Comparison of ENCODE assay signal across 1 cellular context in the genomic region with DNA sequence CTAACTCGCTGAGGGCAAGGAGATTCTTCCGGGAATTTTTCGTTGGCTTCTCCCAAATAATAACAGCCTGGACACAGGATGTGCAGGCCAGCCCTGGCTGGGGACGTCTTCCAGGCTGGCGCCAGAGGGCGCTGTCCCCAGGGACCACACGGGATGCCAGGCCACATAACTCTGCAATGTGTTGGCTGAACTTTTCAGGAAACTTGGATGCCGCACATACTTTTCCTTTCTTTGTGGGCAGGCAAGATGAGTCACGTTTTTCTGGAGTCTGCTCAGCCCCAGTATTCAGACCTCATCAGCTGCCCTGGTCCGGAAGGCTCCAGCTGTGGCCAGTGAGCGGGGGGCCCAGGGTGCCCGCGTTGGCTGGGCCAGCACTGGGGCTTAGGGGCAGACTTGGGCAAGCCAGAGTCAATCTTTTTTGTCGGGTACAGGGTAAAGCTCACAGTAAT.
A peak's percentile ranks its signal among the peaks of the same experiment; 100 is the strongest.
TF ChIP-seq lines count a peak whose summit lies in the region.

No MANE protein-coding gene starts in this region.

TF ChIP-seq in H1, 55 proteins besides CTCF, POLR2A, EP300 and RAD21:
- TF ChIP-seq RXRA (IDR thresholded peaks at IDR 0.05; ENCODE audit: insufficient read depth, low read depth, low read length): 0 out of 2 replicates have a peak, but pooled peaks have one; percentile 29
- TF ChIP-seq, protein P1, sequence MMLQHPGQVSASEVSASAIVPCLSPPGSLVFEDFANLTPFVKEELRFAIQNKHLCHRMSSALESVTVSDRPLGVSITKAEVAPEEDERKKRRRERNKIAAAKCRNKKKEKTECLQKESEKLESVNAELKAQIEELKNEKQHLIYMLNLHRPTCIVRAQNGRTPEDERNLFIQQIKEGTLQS (IDR thresholded peaks at IDR 0.05; ENCODE audit: insufficient read depth, low read depth, low read length): 0 out of 2 replicates have a peak, but pooled peaks have one; percentile 49
- TF ChIP-seq MAFK (IDR thresholded peaks at IDR 0.05; ENCODE audit: low read depth, low read length): no peak; the same call in 1 of the 2 replicates
- TF ChIP-seq SP2 (IDR thresholded peaks at IDR 0.05; ENCODE audit: low read length): no peak
- TF ChIP-seq HDAC2 (IDR thresholded peaks at IDR 0.05; ENCODE audit: borderline replicate concordance in 1 of 2, low read depth in 2 of 2, low read length in 2 of 2): peak in 1 of 2 experiments; percentile 67; a peak in 1 of 4 replicates
- TF ChIP-seq JUN (IDR thresholded peaks at IDR 0.05; ENCODE audit: low read depth, low read length): peak; percentile 95
- peak; percentile 78; the same call in 1 of the 2 replicates for TF ChIP-seq SP1 (IDR thresholded peaks at IDR 0.05; ENCODE audit: low read depth, low read length)
- TF ChIP-seq JUND (IDR thresholded peaks at IDR 0.05; ENCODE audit: low read length): peak; percentile 97
- no peak for TF ChIP-seq RNF2 (IDR thresholded peaks at IDR 0.05; ENCODE audit: borderline replicate concordance, low read depth, low read length, missing control alignments, poor library complexity, severe bottlenecking)
- peak; percentile 16; the same call in 1 of the 2 replicates for TF ChIP-seq KDM1A (IDR thresholded peaks at IDR 0.05; ENCODE audit: borderline replicate concordance, low read length)
- peak; percentile 64 for TF ChIP-seq EGR1 (IDR thresholded peaks at IDR 0.05; ENCODE audit: borderline replicate concordance, low read depth, low read length)
- TF ChIP-seq TAF7 (optimal IDR thresholded peaks at IDR 0.05; ENCODE audit: borderline replicate concordance, low read depth, low read length): peak; percentile 27
- no peak for TF ChIP-seq SIRT6 (IDR thresholded peaks at IDR 0.05; ENCODE audit: low read length)
- no peak for TF ChIP-seq SAP30 (IDR thresholded peaks at IDR 0.05; ENCODE audit: insufficient read depth, insufficient replicate concordance, low read length)
- no peak for TF ChIP-seq POU5F1 (IDR thresholded peaks at IDR 0.05; ENCODE audit: low read depth, low read length)
- peak; percentile 45 for TF ChIP-seq CREB1 (IDR thresholded peaks at IDR 0.05)
- no peak for TF ChIP-seq CHD2 (IDR thresholded peaks at IDR 0.05; ENCODE audit: low read length)
- TF ChIP-seq KDM5A (IDR thresholded peaks at IDR 0.05; ENCODE audit: low read length): no peak
- TF ChIP-seq TCF12 (IDR thresholded peaks at IDR 0.05; ENCODE audit: low read depth, low read length): 0 out of 2 replicates have a peak, but pooled peaks have one; percentile 9
- TF ChIP-seq SP4 (IDR thresholded peaks at IDR 0.05; ENCODE audit: low read length): 0 out of 2 replicates have a peak, but pooled peaks have one; percentile 45
- TF ChIP-seq, protein P2, sequence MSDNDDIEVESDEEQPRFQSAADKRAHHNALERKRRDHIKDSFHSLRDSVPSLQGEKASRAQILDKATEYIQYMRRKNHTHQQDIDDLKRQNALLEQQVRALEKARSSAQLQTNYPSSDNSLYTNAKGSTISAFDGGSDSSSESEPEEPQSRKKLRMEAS (IDR thresholded peaks at IDR 0.05): peak; percentile 46; the same call in 1 of the 2 replicates
- TF ChIP-seq, protein P3, sequence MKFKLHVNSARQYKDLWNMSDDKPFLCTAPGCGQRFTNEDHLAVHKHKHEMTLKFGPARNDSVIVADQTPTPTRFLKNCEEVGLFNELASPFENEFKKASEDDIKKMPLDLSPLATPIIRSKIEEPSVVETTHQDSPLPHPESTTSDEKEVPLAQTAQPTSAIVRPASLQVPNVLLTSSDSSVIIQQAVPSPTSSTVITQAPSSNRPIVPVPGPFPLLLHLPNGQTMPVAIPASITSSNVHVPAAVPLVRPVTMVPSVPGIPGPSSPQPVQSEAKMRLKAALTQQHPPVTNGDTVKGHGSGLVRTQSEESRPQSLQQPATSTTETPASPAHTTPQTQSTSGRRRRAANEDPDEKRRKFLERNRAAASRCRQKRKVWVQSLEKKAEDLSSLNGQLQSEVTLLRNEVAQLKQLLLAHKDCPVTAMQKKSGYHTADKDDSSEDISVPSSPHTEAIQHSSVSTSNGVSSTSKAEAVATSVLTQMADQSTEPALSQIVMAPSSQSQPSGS (IDR thresholded peaks at IDR 0.05; ENCODE audit: low read length): peak; percentile 62; the same call in 1 of the 2 replicates
- TF ChIP-seq, protein P4, sequence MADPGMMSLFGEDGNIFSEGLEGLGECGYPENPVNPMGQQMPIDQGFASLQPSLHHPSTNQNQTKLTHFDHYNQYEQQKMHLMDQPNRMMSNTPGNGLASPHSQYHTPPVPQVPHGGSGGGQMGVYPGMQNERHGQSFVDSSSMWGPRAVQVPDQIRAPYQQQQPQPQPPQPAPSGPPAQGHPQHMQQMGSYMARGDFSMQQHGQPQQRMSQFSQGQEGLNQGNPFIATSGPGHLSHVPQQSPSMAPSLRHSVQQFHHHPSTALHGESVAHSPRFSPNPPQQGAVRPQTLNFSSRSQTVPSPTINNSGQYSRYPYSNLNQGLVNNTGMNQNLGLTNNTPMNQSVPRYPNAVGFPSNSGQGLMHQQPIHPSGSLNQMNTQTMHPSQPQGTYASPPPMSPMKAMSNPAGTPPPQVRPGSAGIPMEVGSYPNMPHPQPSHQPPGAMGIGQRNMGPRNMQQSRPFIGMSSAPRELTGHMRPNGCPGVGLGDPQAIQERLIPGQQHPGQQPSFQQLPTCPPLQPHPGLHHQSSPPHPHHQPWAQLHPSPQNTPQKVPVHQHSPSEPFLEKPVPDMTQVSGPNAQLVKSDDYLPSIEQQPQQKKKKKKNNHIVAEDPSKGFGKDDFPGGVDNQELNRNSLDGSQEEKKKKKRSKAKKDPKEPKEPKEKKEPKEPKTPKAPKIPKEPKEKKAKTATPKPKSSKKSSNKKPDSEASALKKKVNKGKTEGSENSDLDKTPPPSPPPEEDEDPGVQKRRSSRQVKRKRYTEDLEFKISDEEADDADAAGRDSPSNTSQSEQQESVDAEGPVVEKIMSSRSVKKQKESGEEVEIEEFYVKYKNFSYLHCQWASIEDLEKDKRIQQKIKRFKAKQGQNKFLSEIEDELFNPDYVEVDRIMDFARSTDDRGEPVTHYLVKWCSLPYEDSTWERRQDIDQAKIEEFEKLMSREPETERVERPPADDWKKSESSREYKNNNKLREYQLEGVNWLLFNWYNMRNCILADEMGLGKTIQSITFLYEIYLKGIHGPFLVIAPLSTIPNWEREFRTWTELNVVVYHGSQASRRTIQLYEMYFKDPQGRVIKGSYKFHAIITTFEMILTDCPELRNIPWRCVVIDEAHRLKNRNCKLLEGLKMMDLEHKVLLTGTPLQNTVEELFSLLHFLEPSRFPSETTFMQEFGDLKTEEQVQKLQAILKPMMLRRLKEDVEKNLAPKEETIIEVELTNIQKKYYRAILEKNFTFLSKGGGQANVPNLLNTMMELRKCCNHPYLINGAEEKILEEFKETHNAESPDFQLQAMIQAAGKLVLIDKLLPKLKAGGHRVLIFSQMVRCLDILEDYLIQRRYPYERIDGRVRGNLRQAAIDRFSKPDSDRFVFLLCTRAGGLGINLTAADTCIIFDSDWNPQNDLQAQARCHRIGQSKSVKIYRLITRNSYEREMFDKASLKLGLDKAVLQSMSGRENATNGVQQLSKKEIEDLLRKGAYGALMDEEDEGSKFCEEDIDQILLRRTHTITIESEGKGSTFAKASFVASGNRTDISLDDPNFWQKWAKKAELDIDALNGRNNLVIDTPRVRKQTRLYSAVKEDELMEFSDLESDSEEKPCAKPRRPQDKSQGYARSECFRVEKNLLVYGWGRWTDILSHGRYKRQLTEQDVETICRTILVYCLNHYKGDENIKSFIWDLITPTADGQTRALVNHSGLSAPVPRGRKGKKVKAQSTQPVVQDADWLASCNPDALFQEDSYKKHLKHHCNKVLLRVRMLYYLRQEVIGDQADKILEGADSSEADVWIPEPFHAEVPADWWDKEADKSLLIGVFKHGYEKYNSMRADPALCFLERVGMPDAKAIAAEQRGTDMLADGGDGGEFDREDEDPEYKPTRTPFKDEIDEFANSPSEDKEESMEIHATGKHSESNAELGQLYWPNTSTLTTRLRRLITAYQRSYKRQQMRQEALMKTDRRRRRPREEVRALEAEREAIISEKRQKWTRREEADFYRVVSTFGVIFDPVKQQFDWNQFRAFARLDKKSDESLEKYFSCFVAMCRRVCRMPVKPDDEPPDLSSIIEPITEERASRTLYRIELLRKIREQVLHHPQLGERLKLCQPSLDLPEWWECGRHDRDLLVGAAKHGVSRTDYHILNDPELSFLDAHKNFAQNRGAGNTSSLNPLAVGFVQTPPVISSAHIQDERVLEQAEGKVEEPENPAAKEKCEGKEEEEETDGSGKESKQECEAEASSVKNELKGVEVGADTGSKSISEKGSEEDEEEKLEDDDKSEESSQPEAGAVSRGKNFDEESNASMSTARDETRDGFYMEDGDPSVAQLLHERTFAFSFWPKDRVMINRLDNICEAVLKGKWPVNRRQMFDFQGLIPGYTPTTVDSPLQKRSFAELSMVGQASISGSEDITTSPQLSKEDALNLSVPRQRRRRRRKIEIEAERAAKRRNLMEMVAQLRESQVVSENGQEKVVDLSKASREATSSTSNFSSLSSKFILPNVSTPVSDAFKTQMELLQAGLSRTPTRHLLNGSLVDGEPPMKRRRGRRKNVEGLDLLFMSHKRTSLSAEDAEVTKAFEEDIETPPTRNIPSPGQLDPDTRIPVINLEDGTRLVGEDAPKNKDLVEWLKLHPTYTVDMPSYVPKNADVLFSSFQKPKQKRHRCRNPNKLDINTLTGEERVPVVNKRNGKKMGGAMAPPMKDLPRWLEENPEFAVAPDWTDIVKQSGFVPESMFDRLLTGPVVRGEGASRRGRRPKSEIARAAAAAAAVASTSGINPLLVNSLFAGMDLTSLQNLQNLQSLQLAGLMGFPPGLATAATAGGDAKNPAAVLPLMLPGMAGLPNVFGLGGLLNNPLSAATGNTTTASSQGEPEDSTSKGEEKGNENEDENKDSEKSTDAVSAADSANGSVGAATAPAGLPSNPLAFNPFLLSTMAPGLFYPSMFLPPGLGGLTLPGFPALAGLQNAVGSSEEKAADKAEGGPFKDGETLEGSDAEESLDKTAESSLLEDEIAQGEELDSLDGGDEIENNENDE (IDR thresholded peaks at IDR 0.05; ENCODE audit: insufficient replicate concordance, low read length): no peak
- peak; percentile 61; the same call in 1 of the 2 replicates for TF ChIP-seq GABPA (IDR thresholded peaks at IDR 0.05; ENCODE audit: borderline replicate concordance, insufficient read depth, low read length)
- peak; percentile 52; the same call in 1 of the 2 replicates for TF ChIP-seq YY1 (IDR thresholded peaks at IDR 0.05; ENCODE audit: low read depth, low read length)
- TF ChIP-seq TEAD4 (IDR thresholded peaks at IDR 0.05; ENCODE audit: low read depth, low read length): peak; percentile 98
